ENCODE assay signal across 31 cellular contexts in the genomic region with DNA sequence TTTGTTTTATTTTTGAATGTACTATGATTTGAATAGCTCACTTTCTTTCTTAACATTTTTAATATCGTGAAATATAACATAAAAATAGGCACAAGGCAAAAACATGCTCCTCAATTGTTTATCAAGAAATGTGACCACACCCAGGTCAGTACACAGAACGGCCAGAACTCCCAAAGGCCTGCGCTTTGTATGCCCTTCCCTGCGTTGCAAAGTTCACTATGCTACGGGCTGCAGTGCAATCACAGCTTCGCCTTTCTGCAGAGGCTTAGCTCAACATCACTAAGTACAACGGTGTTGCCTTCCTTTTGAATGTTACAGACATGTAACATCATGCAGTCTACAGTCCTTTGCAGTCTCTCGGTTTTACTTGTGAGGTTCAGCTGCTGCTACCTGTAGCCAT.
DNase-seq lines count a peak whose midpoint lies in the region; ATAC-seq, FAIRE-seq and TF ChIP-seq lines count a peak whose summit lies in the region.
"Had no signal": no experiment of that assay in that cellular context is flagged by ENCODE, and none has a peak within 500 bp of the region (broad histone marks: within the 10 kb centered on the region; RNA-seq: fewer than 3 reads in every experiment).

No MANE protein-coding gene starts in this region.

- H3K9me3 ChIP-seq in small intestine (ENCODE audit: control insufficient read depth, low read depth), result no peaks in the 10 kb centered on the region
- no peaks in the 10 kb centered on the region for H3K9me3 ChIP-seq in ovary
- H3K9me3 ChIP-seq: BE2C, SJSA1 had no signal

- peaks cover 21 to 33% of the 10 kb centered on the region in 2 donors for H3K4me1 Mint-ChIP-seq in natural killer cell
- peaks cover 0 to 5% of the 10 kb centered on the region in 2 donors for H3K4me1 Mint-ChIP-seq in natural killer cell treated with Interleukin-12 subunit alpha and Interleukin-12 subunit beta and Interleukin-15 and Interleukin-18, amount 100 ng/mL, for 72 hours (ENCODE audit: low read depth in 2 of 2)
- H3K4me1 Mint-ChIP-seq: CD14-positive monocyte; CD8-positive, alpha-beta memory T cell had no signal

- TF ChIP-seq EP300 in ovary (IDR thresholded peaks at IDR 0.05), result no peak

- no peak for TF ChIP-seq POLR2A in ovary (IDR thresholded peaks at IDR 0.05)

- H3K27me3 ChIP-seq in small intestine (ENCODE audit: control insufficient read depth in 2 of 2, insufficient read depth in 2 of 2, low read length in 2 of 2) (no peaks in the 10 kb centered on the region), ovary (no peaks in the 10 kb centered on the region)
- H3K27me3 ChIP-seq: BE2C, SJSA1 had no signal

- H3K4me1 ChIP-seq in small intestine (ENCODE audit: control insufficient read depth in 2 of 2, insufficient read depth in 1 of 2, low read depth in 1 of 2, low read length in 1 of 2) (peaks cover 0 to 3% of the 10 kb centered on the region in 2 donors), ovary (ENCODE audit: insufficient read depth) (peaks cover 10% of the 10 kb centered on the region)
- H3K4me1 ChIP-seq: BE2C, SJSA1 had no signal

- ATAC-seq in natural killer cell, result no peak
- ATAC-seq in natural killer cell treated with Interleukin-12 subunit alpha and Interleukin-12 subunit beta and Interleukin-15 and Interleukin-18, amount 100 ng/mL, for 72 hours, result no peak
- ATAC-seq: PC-3, Right ventricle myocardium inferior had no signal

- no peaks in the 10 kb centered on the region for H3K9me3 Mint-ChIP-seq in natural killer cell
- no peaks in the 10 kb centered on the region for H3K9me3 Mint-ChIP-seq in natural killer cell treated with Interleukin-12 subunit alpha and Interleukin-12 subunit beta and Interleukin-15 and Interleukin-18, amount 100 ng/mL, for 72 hours
- H3K9me3 Mint-ChIP-seq: CD8-positive, alpha-beta memory T cell had no signal

- H3K27ac Mint-ChIP-seq in natural killer cell, result peak overlapping the region; percentile 73 to 74
- no peak overlapping the region for H3K27ac Mint-ChIP-seq in natural killer cell treated with Interleukin-12 subunit alpha and Interleukin-12 subunit beta and Interleukin-15 and Interleukin-18, amount 100 ng/mL, for 72 hours
- H3K27ac Mint-ChIP-seq: CD14-positive monocyte; CD8-positive, alpha-beta memory T cell had no signal

- H3K36me3 Mint-ChIP-seq in natural killer cell, result no peaks in the 10 kb centered on the region
- H3K36me3 Mint-ChIP-seq in natural killer cell treated with Interleukin-12 subunit alpha and Interleukin-12 subunit beta and Interleukin-15 and Interleukin-18, amount 100 ng/mL, for 72 hours, result no peaks in the 10 kb centered on the region
- H3K36me3 Mint-ChIP-seq: CD14-positive monocyte; CD8-positive, alpha-beta memory T cell had no signal

- intact Hi-C loops in natural killer cell (cut with micrococcal nuclease), result no loop called here
- intact Hi-C loops in ovary (cut with DNase I), result no loop called here

- H3K36me3 ChIP-seq in small intestine (ENCODE audit: control insufficient read depth in 2 of 2, insufficient read depth in 2 of 2, low read length in 2 of 2) (no peaks in the 10 kb centered on the region), ovary (no peaks in the 10 kb centered on the region)
- H3K36me3 ChIP-seq: BE2C, SJSA1 had no signal

- no peak for FAIRE-seq in small intestine (lab: Jason Lieb, UNC)
- FAIRE-seq: GM12892, GM19239 had no signal

- no peaks in the 10 kb centered on the region for H3K27me3 Mint-ChIP-seq in natural killer cell (ENCODE audit: low read depth in 2 of 2)
- peaks cover 0 to 2% of the 10 kb centered on the region in 2 donors for H3K27me3 Mint-ChIP-seq in natural killer cell treated with Interleukin-12 subunit alpha and Interleukin-12 subunit beta and Interleukin-15 and Interleukin-18, amount 100 ng/mL, for 72 hours

- DNase-seq in natural killer cell (no peak), islet precursor cell (peak; percentile 12), small intestine (peak; percentile 86), cerebellar nuclear complex (lab: John Stamatoyannopoulos, UW) (no peak), NCI-H187 treated with DMSO at 0.1 percent for 48 hours (lab: John Stamatoyannopoulos, UW) (no peak), DMS114 treated with DMSO at 0.1 percent for 48 hours (lab: John Stamatoyannopoulos, UW; ENCODE audit: unreplicated experiment) (no peak), ovary (no peak)
- no peak for DNase-seq in natural killer cell treated with Interleukin-12 subunit alpha and Interleukin-12 subunit beta and Interleukin-15 and Interleukin-18, amount 100 ng/mL, for 72 hours (ENCODE audit: low spot score)
- DNase-seq: 8988T; ACHN; BE2C; Calu3; CD8-positive, alpha-beta memory T cell; DMS153; DND-41; H7; Karpas-422; MV-4-11; NCI-H1105; NCI-H1436 treated with DMSO at 0.1 percent for 48 hours; NCI-H1930; NCI-H2107; NCI-H524; NCI-H774; NK-92 treated with Interleukin-12 subunit alpha and Interleukin-12 subunit beta, amount 100 ng/mL, for 24 hours; PC-3 had no signal

- H3K4me3 ChIP-seq in small intestine (ENCODE audit: low read depth in 1 of 2, low read length in 2 of 2) (no peak overlapping the region), ovary (no peak overlapping the region)
- H3K4me3 ChIP-seq: SJSA1 had no signal

- H3K4me3 Mint-ChIP-seq in natural killer cell, result peak overlapping the region; percentile 69
- no peak overlapping the region for H3K4me3 Mint-ChIP-seq in natural killer cell treated with Interleukin-12 subunit alpha and Interleukin-12 subunit beta and Interleukin-15 and Interleukin-18, amount 100 ng/mL, for 72 hours
- H3K4me3 Mint-ChIP-seq: CD14-positive monocyte had no signal

- WGBS in small intestine, 3 donors, result 20 to 50% (median 24%) methylated on average over 8 of the region's 8 CpGs
- WGBS in ovary, 3 donors, result 50 to 61% (median 59%) methylated on average over 8 of the region's 8 CpGs

- H3K27ac ChIP-seq in small intestine (ENCODE audit: low read depth in 1 of 2, low read length in 1 of 2) (no peak overlapping the region), ovary (no peak overlapping the region)
- H3K27ac ChIP-seq: SJSA1 had no signal

- TF ChIP-seq CTCF in natural killer cell (IDR thresholded peaks at IDR 0.05) (no peak), ovary (IDR thresholded peaks at IDR 0.05) (no peak)

Comparison
In these comparisons a context has a peak if more than half of its experiments do, and no peak if none do; other contexts are left out.
1. H3K27ac Mint-ChIP-seq: peak in natural killer cell (2 of 2); none in natural killer cell treated with Interleukin-12 subunit alpha and Interleukin-12 subunit beta and Interleukin-15 and Interleukin-18, amount 100 ng/mL, for 72 hours (0 of 2).
2. DNase-seq: peak in islet precursor cell (single experiment) and small intestine (single experiment); none in natural killer cell (single experiment), natural killer cell treated with Interleukin-12 subunit alpha and Interleukin-12 subunit beta and Interleukin-15 and Interleukin-18, amount 100 ng/mL, for 72 hours (single experiment), cerebellar nuclear complex (0 of 2), NCI-H187 treated with DMSO at 0.1 percent for 48 hours (single experiment), DMS114 treated with DMSO at 0.1 percent for 48 hours (single experiment) and ovary (0 of 5).